Comparison of ENCODE assay signal across 8 cellular contexts in genomic region chr19:9620842-9621155, GRCh38. TPM values are rescaled to one million over a fixed set of nuclear protein-coding genes. Genes with fewer than 3 reads are reported as not detected.
A peak's percentile ranks its signal among the peaks of the same experiment; 100 is the strongest.
DNase-seq lines count a peak whose midpoint lies in the region; ATAC-seq and TF ChIP-seq lines count a peak whose summit lies in the region.

No MANE protein-coding gene starts in this region.

- H3K4me3 ChIP-seq in iPS-11a (ENCODE audit: low read depth, low read length): peak overlapping the region; percentile 97

- in situ Hi-C loops in ACHN (cut with HindIII; ENCODE audit: low pct_ligation_motif_present, low pct_unique_long_range_greater_than_20kb, low sequenced_read_pairs): no loop called here

- ATAC-seq in stimulated activated naive CD8-positive, alpha-beta T cell treated with anti-CD3 and anti-CD28 coated beads, Interleukin-15, amount 100 ng/mL, for 72 hours: no peak
- no peak for ATAC-seq in HG02870 (IDR thresholded peaks at IDR 0.05; ENCODE audit: unreplicated experiment)

- no peak for TF ChIP-seq CTCF in HFFc6 (IDR thresholded peaks at IDR 0.05)

- H3K27ac Mint-ChIP-seq in HFFc6: peak overlapping the region; percentile 100
- H3K27ac Mint-ChIP-seq in activated T-helper 1 cell treated with anti-CD3 and anti-CD28 coated beads, Interleukin-12 subunit alpha, Interleukin-12 subunit beta, Interleukin-2, Interleukin-4 antibody, amounts not matched to agents 30 ng/mL and 10 ng/mL and 1 ng/mL, durations not matched to agents 14 hours and 24 hours and 36 hours: peak overlapping the region; percentile 99
- peak overlapping the region; percentile 99 to 100 for H3K27ac Mint-ChIP-seq in stimulated activated naive CD8-positive, alpha-beta T cell treated with anti-CD3 and anti-CD28 coated beads, Interleukin-15, amount 100 ng/mL, for 72 hours

- H3K36me3 Mint-ChIP-seq in HFFc6 (ENCODE audit: low read depth): peaks cover 33% of the 10 kb centered on the region
- H3K36me3 Mint-ChIP-seq in activated T-helper 1 cell treated with anti-CD3 and anti-CD28 coated beads, Interleukin-12 subunit alpha, Interleukin-12 subunit beta, Interleukin-2, Interleukin-4 antibody, amounts not matched to agents 30 ng/mL and 10 ng/mL and 1 ng/mL, durations not matched to agents 14 hours and 24 hours and 36 hours (ENCODE audit: low read depth): peaks cover 41% of the 10 kb centered on the region

- intact Hi-C loops in activated T-helper 1 cell treated with anti-CD3 and anti-CD28 coated beads, Interleukin-12 subunit alpha, Interleukin-12 subunit beta, Interleukin-2, Interleukin-4 antibody, amounts not matched to agents 30 ng/mL and 10 ng/mL and 1 ng/mL, durations not matched to agents 14 hours and 24 hours and 36 hours (cut with micrococcal nuclease): loop anchor here (1.0 to 10.0 kb wide), 13 partner anchors 36 to 484 kb away; partner anchors contain the start of genes FBXL12, ZNF121, ZNF266 and ZNF317

- peaks cover 4% of the 10 kb centered on the region for H3K27me3 Mint-ChIP-seq in HFFc6 (ENCODE audit: insufficient read depth)
- H3K27me3 Mint-ChIP-seq in activated T-helper 1 cell treated with anti-CD3 and anti-CD28 coated beads, Interleukin-12 subunit alpha, Interleukin-12 subunit beta, Interleukin-2, Interleukin-4 antibody, amounts not matched to agents 30 ng/mL and 10 ng/mL and 1 ng/mL, durations not matched to agents 14 hours and 24 hours and 36 hours (ENCODE audit: insufficient read depth): no peaks in the 10 kb centered on the region
- no peaks in the 10 kb centered on the region for H3K27me3 Mint-ChIP-seq in stimulated activated naive CD8-positive, alpha-beta T cell treated with anti-CD3 and anti-CD28 coated beads, Interleukin-15, amount 100 ng/mL, for 72 hours

- peaks cover 26% of the 10 kb centered on the region for H3K4me1 Mint-ChIP-seq in HFFc6 (ENCODE audit: low read depth)
- H3K4me1 Mint-ChIP-seq in activated T-helper 1 cell treated with anti-CD3 and anti-CD28 coated beads, Interleukin-12 subunit alpha, Interleukin-12 subunit beta, Interleukin-2, Interleukin-4 antibody, amounts not matched to agents 30 ng/mL and 10 ng/mL and 1 ng/mL, durations not matched to agents 14 hours and 24 hours and 36 hours (ENCODE audit: low read depth): peaks cover 25% of the 10 kb centered on the region
- peaks cover 22% of the 10 kb centered on the region for H3K4me1 Mint-ChIP-seq in stimulated activated naive CD8-positive, alpha-beta T cell treated with anti-CD3 and anti-CD28 coated beads, Interleukin-15, amount 100 ng/mL, for 72 hours

- peaks cover 8% of the 10 kb centered on the region; the same call in 1 of the 2 replicates for H3K9me3 Mint-ChIP-seq in HFFc6
- peaks cover 4% of the 10 kb centered on the region for H3K9me3 Mint-ChIP-seq in activated T-helper 1 cell treated with anti-CD3 and anti-CD28 coated beads, Interleukin-12 subunit alpha, Interleukin-12 subunit beta, Interleukin-2, Interleukin-4 antibody, amounts not matched to agents 30 ng/mL and 10 ng/mL and 1 ng/mL, durations not matched to agents 14 hours and 24 hours and 36 hours
- peaks cover 0 to 5% of the 10 kb centered on the region in 2 donors for H3K9me3 Mint-ChIP-seq in stimulated activated naive CD8-positive, alpha-beta T cell treated with anti-CD3 and anti-CD28 coated beads, Interleukin-15, amount 100 ng/mL, for 72 hours

- H3K4me3 Mint-ChIP-seq in HFFc6: peak overlapping the region; percentile 100
- peak overlapping the region; percentile 100 for H3K4me3 Mint-ChIP-seq in activated T-helper 1 cell treated with anti-CD3 and anti-CD28 coated beads, Interleukin-12 subunit alpha, Interleukin-12 subunit beta, Interleukin-2, Interleukin-4 antibody, amounts not matched to agents 30 ng/mL and 10 ng/mL and 1 ng/mL, durations not matched to agents 14 hours and 24 hours and 36 hours
- peak overlapping the region; percentile 97 to 100 for H3K4me3 Mint-ChIP-seq in stimulated activated naive CD8-positive, alpha-beta T cell treated with anti-CD3 and anti-CD28 coated beads, Interleukin-15, amount 100 ng/mL, for 72 hours

- DNase-seq in HFFc6: no peak
- DNase-seq in activated T-helper 1 cell treated with anti-CD3 and anti-CD28 coated beads, Interleukin-12 subunit alpha, Interleukin-12 subunit beta, Interleukin-2, Interleukin-4 antibody, amounts not matched to agents 30 ng/mL and 10 ng/mL and 1 ng/mL, durations not matched to agents 14 hours and 24 hours and 36 hours (ENCODE audit: low spot score): no peak
- no peak for DNase-seq in stimulated activated naive CD8-positive, alpha-beta T cell treated with anti-CD3 and anti-CD28 coated beads, Interleukin-15, amount 100 ng/mL, for 72 hours
- DNase-seq in NCI-H524 (lab: John Stamatoyannopoulos, UW): no peak
- no peak for DNase-seq in DMS114 treated with DMSO at 0.1 percent for 48 hours (lab: John Stamatoyannopoulos, UW; ENCODE audit: unreplicated experiment)
- DNase-seq in ACHN: no peak

RNA-seq across cellular contexts. Expression of gene ZNF561, which starts 0.2 kb away (rescaled TPM):
- 10 to 100 TPM; 25.0 to 31.6 (median 26.3) TPM for total RNA-seq in HFFc6 (2021; fragmentation: NEBNext Ultra II Directional; extraction: Animal tissue kit (Norgen Biotek cat#: 25700))
- 33.2 and 36.7 TPM in 2 replicates for total RNA-seq in activated T-helper 1 cell treated with anti-CD3 and anti-CD28 coated beads, Interleukin-12 subunit alpha, Interleukin-12 subunit beta, Interleukin-2, Interleukin-4 antibody, amounts not matched to agents 30 ng/mL and 10 ng/mL and 1 ng/mL, durations not matched to agents 14 hours and 24 hours and 36 hours

RNA-seq across cellular contexts. Expression of gene ZNF121, which starts 36.5 kb away (rescaled TPM):
- 10 to 100 TPM; 20.9 to 30.9 (median 23.9) TPM for total RNA-seq in HFFc6 (2021; fragmentation: NEBNext Ultra II Directional; extraction: Animal tissue kit (Norgen Biotek cat#: 25700))
- total RNA-seq in activated T-helper 1 cell treated with anti-CD3 and anti-CD28 coated beads, Interleukin-12 subunit alpha, Interleukin-12 subunit beta, Interleukin-2, Interleukin-4 antibody, amounts not matched to agents 30 ng/mL and 10 ng/mL and 1 ng/mL, durations not matched to agents 14 hours and 24 hours and 36 hours: 63.4 and 64.8 TPM in 2 replicates

RNA-seq across cellular contexts. Expression of gene ZNF562, which starts 54.1 kb away (rescaled TPM):
- total RNA-seq in HFFc6 (2021; fragmentation: NEBNext Ultra II Directional; extraction: Animal tissue kit (Norgen Biotek cat#: 25700)): 10 to 100 TPM; 15.3 to 21.9 (median 18.7) TPM
- 13.2 and 13.8 TPM in 2 replicates for total RNA-seq in activated T-helper 1 cell treated with anti-CD3 and anti-CD28 coated beads, Interleukin-12 subunit alpha, Interleukin-12 subunit beta, Interleukin-2, Interleukin-4 antibody, amounts not matched to agents 30 ng/mL and 10 ng/mL and 1 ng/mL, durations not matched to agents 14 hours and 24 hours and 36 hours
